ENCODE assay signal across 18 cellular contexts in genomic region chr5:93053825-93054224, GRCh38.
DNase-seq lines count a peak whose midpoint lies in the region; ATAC-seq, FAIRE-seq and TF ChIP-seq lines count a peak whose summit lies in the region.
"Had no signal": no experiment of that assay in that cellular context is flagged by ENCODE, and none has a peak within 500 bp of the region (broad histone marks: within the 10 kb centered on the region; RNA-seq: fewer than 3 reads in every experiment).

No MANE protein-coding gene starts in this region.

- H3K4me2 ChIP-seq in astrocyte (ENCODE audit: low read length), result no peak overlapping the region

- no peaks in the 10 kb centered on the region for H3K36me3 ChIP-seq in ACC112 (ENCODE audit: insufficient read depth, low read length)
- H3K36me3 ChIP-seq in HEK293 (ENCODE audit: control insufficient read depth in 2 of 2, insufficient read depth in 1 of 2, low read length in 2 of 2), result no peaks in the 10 kb centered on the region
- no peaks in the 10 kb centered on the region for H3K36me3 ChIP-seq in astrocyte (ENCODE audit: insufficient read depth, low read length)
- H3K36me3 ChIP-seq in testis (ENCODE audit: low read depth, missing control alignments), result no peaks in the 10 kb centered on the region

- no peak for TF ChIP-seq CTCF in HEK293 (tag by site-specific recombination; IDR thresholded peaks at IDR 0.05)
- TF ChIP-seq CTCF in astrocyte (IDR thresholded peaks at IDR 0.05; ENCODE audit: insufficient read depth, low read depth, low read length), result no peak
- no peak for TF ChIP-seq CTCF in foreskin fibroblast (IDR thresholded peaks at IDR 0.05; ENCODE audit: low read depth, low read length)
- no peak for TF ChIP-seq CTCF in testis (IDR thresholded peaks at IDR 0.05)

- H3K4me3 Mint-ChIP-seq in astrocyte (ENCODE audit: unreplicated experiment), result no peak overlapping the region
- H3K4me3 Mint-ChIP-seq: CD8-positive, alpha-beta T cell; effector memory CD8-positive, alpha-beta T cell; mesothelial cell of epicardium; nephron had no signal

- no peaks in the 10 kb centered on the region for H3K9me3 ChIP-seq in HEK293 (ENCODE audit: control insufficient read depth, insufficient read depth, low read depth, low read length)
- H3K9me3 ChIP-seq in astrocyte (ENCODE audit: insufficient read depth, low read depth, low read length), result no peaks in the 10 kb centered on the region
- no peaks in the 10 kb centered on the region for H3K9me3 ChIP-seq in testis

- no peaks in the 10 kb centered on the region for H3K27me3 ChIP-seq in ACC112 (ENCODE audit: insufficient read depth, low read length)
- no peaks in the 10 kb centered on the region for H3K27me3 ChIP-seq in astrocyte (ENCODE audit: insufficient read depth, low read length)
- H3K27me3 ChIP-seq in testis, result no peaks in the 10 kb centered on the region

- H3K27ac ChIP-seq in ACC112 (ENCODE audit: low read depth, low read length) (peak overlapping the region; percentile 14; the same call in 1 of the 2 replicates), HEK293 (ENCODE audit: extremely low read depth, low read depth, low read length) (no peak overlapping the region), astrocyte (ENCODE audit: low read depth, low read length) (no peak overlapping the region), testis (no peak overlapping the region)

- TF ChIP-seq POLR2A in testis (IDR thresholded peaks at IDR 0.05), result no peak

- POLR2A ChIA-PET in HEK293 (lab: Yijun Ruan, JAX), result no interaction called here

- intact Hi-C loops in testis (cut with DNase I; ENCODE audit: low total_unique reads), result no loop called here
- intact Hi-C loops in left cardiac atrium (cut with DNase I), result no loop called here

- peaks cover 4% of the 10 kb centered on the region for H3K9me3 Mint-ChIP-seq in astrocyte (ENCODE audit: unreplicated experiment)
- H3K9me3 Mint-ChIP-seq: CD8-positive, alpha-beta T cell; nephron had no signal

- H3K4me1 ChIP-seq in ACC112 (ENCODE audit: control insufficient read depth, insufficient read depth, low read length, unreplicated experiment), result peaks cover 24% of the 10 kb centered on the region
- H3K4me1 ChIP-seq in HEK293 (ENCODE audit: control insufficient read depth, insufficient read depth, low read length), result peaks cover 5% of the 10 kb centered on the region; the same call in 1 of the 2 replicates
- H3K4me1 ChIP-seq in astrocyte (ENCODE audit: insufficient read depth, low read length), result no peaks in the 10 kb centered on the region
- H3K4me1 ChIP-seq in testis, result no peaks in the 10 kb centered on the region

- no peaks in the 10 kb centered on the region for H4K20me1 ChIP-seq in astrocyte (ENCODE audit: insufficient read depth, low read length)

- no peak overlapping the region for H3K27ac Mint-ChIP-seq in astrocyte (ENCODE audit: unreplicated experiment)
- H3K27ac Mint-ChIP-seq: CD8-positive, alpha-beta T cell; effector memory CD8-positive, alpha-beta T cell; mesothelial cell of epicardium; nephron had no signal

- DNase-seq in astrocyte (ENCODE audit: low read depth) (peak; percentile 20), foreskin fibroblast (peak; percentile 54 to 67), testis (no peak), left cardiac atrium (no peak)
- DNase-seq in activated CD4-positive, alpha-beta T cell treated with anti-CD3 and anti-CD28 coated beads, Interleukin-2, amount 50 U/mL, for 48 hours, result no peak
- DNase-seq: CD8-positive, alpha-beta T cell; DMS79 treated with DMSO at 0.1 percent for 48 hours; effector memory CD8-positive, alpha-beta T cell; NCI-H1092 treated with DMSO at 0.1 percent for 48 hours; NCI-H2081 treated with DMSO at 0.1 percent for 48 hours; NCI-H524 treated with DMSO at 0.1 percent for 48 hours; stimulated activated CD4-positive, alpha-beta T cell treated with anti-CD3 and anti-CD28 coated beads, Interleukin-12 subunit alpha, Interleukin-12 subunit beta, amount 100 ng/mL, for 4 hours had no signal

- no peak for FAIRE-seq in astrocyte (lab: Jason Lieb, UNC)

- H3K79me2 ChIP-seq in ACC112 (ENCODE audit: control insufficient read depth, insufficient read depth, low read length, unreplicated experiment) (no peaks in the 10 kb centered on the region), astrocyte (ENCODE audit: insufficient read depth, low read length) (no peaks in the 10 kb centered on the region)

- ATAC-seq in HG03175 (IDR thresholded peaks at IDR 0.05; ENCODE audit: unreplicated experiment) (no peak), left cardiac atrium (no peak)
- ATAC-seq: CD8-positive, alpha-beta T cell; effector memory CD8-positive, alpha-beta T cell; Right ventricle myocardium inferior had no signal

- CTCF ChIA-PET in HEK293 (lab: Yijun Ruan, JAX), result interaction anchor here (0.6 kb wide), 2 partner anchors 195 to 670 kb away, joined by 3 to 4 read pairs; no protein-coding TSS in a partner anchor

- H3K9ac ChIP-seq in astrocyte (ENCODE audit: low read length), result no peak overlapping the region

- peak overlapping the region; percentile 39 for H2AFZ ChIP-seq in ACC112 (ENCODE audit: low read length, unreplicated experiment)
- no peak overlapping the region for H2AFZ ChIP-seq in astrocyte (ENCODE audit: low read depth, low read length)

- H3K27me3 Mint-ChIP-seq in astrocyte (ENCODE audit: low read depth, unreplicated experiment), result no peaks in the 10 kb centered on the region
- H3K27me3 Mint-ChIP-seq: effector memory CD8-positive, alpha-beta T cell had no signal

- H3K36me3 Mint-ChIP-seq in astrocyte (ENCODE audit: low read depth, unreplicated experiment), result no peaks in the 10 kb centered on the region
- H3K36me3 Mint-ChIP-seq: CD8-positive, alpha-beta T cell; mesothelial cell of epicardium had no signal

- H3K4me1 Mint-ChIP-seq in astrocyte (ENCODE audit: low read depth, unreplicated experiment), result peaks cover 2% of the 10 kb centered on the region
- H3K4me1 Mint-ChIP-seq: nephron had no signal

- H3K4me3 ChIP-seq in ACC112 (ENCODE audit: low read depth, low read length) (no peak overlapping the region), HEK293 (ENCODE audit: low read depth, low read length) (no peak overlapping the region), astrocyte (ENCODE audit: insufficient read depth, low read depth, low read length) (no peak overlapping the region), foreskin fibroblast (ENCODE audit: low read depth in 1 of 2, low read length in 2 of 2) (no peak overlapping the region), testis (no peak overlapping the region)

TF ChIP-seq in HEK293, 187 proteins besides CTCF, POLR2A, EP300 and RAD21:
- peak; percentile 70 for TF ChIP-seq PRDM6 (tag by site-specific recombination; IDR thresholded peaks at IDR 0.05)
- TF ChIP-seq ZNF24 (tag by site-specific recombination; IDR thresholded peaks at IDR 0.05), result no peak

Comparison
In these comparisons a context has a peak if more than half of its experiments do, and no peak if none do; other contexts are left out.
1. DNase-seq: peak in astrocyte (single experiment) and foreskin fibroblast (2 of 2); none in testis (single experiment), activated CD4-positive, alpha-beta T cell treated with anti-CD3 and anti-CD28 coated beads, Interleukin-2, amount 50 U/mL, for 48 hours (0 of 2) and left cardiac atrium (single experiment).